Comparison of ENCODE assay signal across 9 cellular contexts in genomic region chr3:10164546-10165393, GRCh38. TPM values are rescaled to one million over a fixed set of nuclear protein-coding genes. Genes with fewer than 3 reads are reported as not detected.
DNase-seq lines count a peak whose midpoint lies in the region; ATAC-seq and TF ChIP-seq lines count a peak whose summit lies in the region.
"Had no signal": no experiment of that assay in that cellular context is flagged by ENCODE, and none has a peak within 500 bp of the region (broad histone marks: within the 10 kb centered on the region; RNA-seq: fewer than 3 reads in every experiment).

A gene with protein sequence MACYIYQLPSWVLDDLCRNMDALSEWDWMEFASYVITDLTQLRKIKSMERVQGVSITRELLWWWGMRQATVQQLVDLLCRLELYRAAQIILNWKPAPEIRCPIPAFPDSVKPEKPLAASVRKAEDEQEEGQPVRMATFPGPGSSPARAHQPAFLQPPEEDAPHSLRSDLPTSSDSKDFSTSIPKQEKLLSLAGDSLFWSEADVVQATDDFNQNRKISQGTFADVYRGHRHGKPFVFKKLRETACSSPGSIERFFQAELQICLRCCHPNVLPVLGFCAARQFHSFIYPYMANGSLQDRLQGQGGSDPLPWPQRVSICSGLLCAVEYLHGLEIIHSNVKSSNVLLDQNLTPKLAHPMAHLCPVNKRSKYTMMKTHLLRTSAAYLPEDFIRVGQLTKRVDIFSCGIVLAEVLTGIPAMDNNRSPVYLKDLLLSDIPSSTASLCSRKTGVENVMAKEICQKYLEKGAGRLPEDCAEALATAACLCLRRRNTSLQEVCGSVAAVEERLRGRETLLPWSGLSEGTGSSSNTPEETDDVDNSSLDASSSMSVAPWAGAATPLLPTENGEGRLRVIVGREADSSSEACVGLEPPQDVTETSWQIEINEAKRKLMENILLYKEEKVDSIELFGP (plus strand): TSS chr3:10164919. CDS start chr3:10164955, 36 bp downstream.

- intact Hi-C loops in activated T-helper 1 cell treated with anti-CD3 and anti-CD28 coated beads, Interleukin-12 subunit alpha, Interleukin-12 subunit beta, Interleukin-2, Interleukin-4 antibody, amounts not matched to agents 30 ng/mL and 10 ng/mL and 1 ng/mL, durations not matched to agents 14 hours and 24 hours and 36 hours (cut with micrococcal nuclease) = loop anchor here (1.0 to 2.0 kb wide), 5 partner anchors 23 to 78 kb away; partner anchors contain the start of gene VHL

- H3K9me3 Mint-ChIP-seq in activated T-helper 1 cell treated with anti-CD3 and anti-CD28 coated beads, Interleukin-12 subunit alpha, Interleukin-12 subunit beta, Interleukin-2, Interleukin-4 antibody, amounts not matched to agents 30 ng/mL and 10 ng/mL and 1 ng/mL, durations not matched to agents 14 hours and 24 hours and 36 hours = peaks cover 8% of the 10 kb centered on the region
- H3K9me3 Mint-ChIP-seq in naive B cell = peaks cover 0 to 7% (median 7%) of the 10 kb centered on the region in 7 donors

- peak within 1 kb of the TSS; percentile 100 for H3K9ac ChIP-seq in OCI-LY1 (ENCODE audit: low read length)
- H3K9ac ChIP-seq in fibroblast of lung (ENCODE audit: insufficient read depth, low read length) = peak within 1 kb of the TSS; percentile 83

- H3K9me3 ChIP-seq in OCI-LY1 (ENCODE audit: low read length) (no peaks in the 10 kb centered on the region), fibroblast of lung (ENCODE audit: control insufficient read depth, insufficient read depth, low read depth, low read length) (no peaks in the 10 kb centered on the region)

- no peaks in the 10 kb centered on the region for H3K27me3 ChIP-seq in OCI-LY1 (ENCODE audit: insufficient read depth, low read length)
- no peaks in the 10 kb centered on the region for H3K27me3 ChIP-seq in fibroblast of lung (ENCODE audit: control insufficient read depth, insufficient read depth, low read length)

- no peaks in the 10 kb centered on the region for H4K20me1 ChIP-seq in OCI-LY1 (ENCODE audit: insufficient read depth, low read length)
- H4K20me1 ChIP-seq in fibroblast of lung (ENCODE audit: control insufficient read depth, extremely low read depth, insufficient read depth, low read length) = no peaks in the 10 kb centered on the region

- H3K4me3 ChIP-seq in OCI-LY1 (ENCODE audit: low read depth, low read length, poor library complexity, severe bottlenecking) (peak within 1 kb of the TSS; percentile 100), fibroblast of lung (replicated peaks in 1 of 4; ENCODE audit: control extremely low read depth in 1 of 4, insufficient read depth in 1 of 4, low read depth in 3 of 4, low read length in 4 of 4) (peak within 1 kb of the TSS; percentile 65 to 96 (median 90))

- ATAC-seq in HG02798 (IDR thresholded peaks at IDR 0.05; ENCODE audit: poor library complexity, unreplicated experiment) (peak; percentile 78), naive B cell (ENCODE audit: low read depth in 2 of 2) (peak; percentile 84 to 87)

- H3F3A ChIP-seq in OCI-LY1 (ENCODE audit: insufficient read depth, low read length) = no peaks in the 10 kb centered on the region; the same call in 1 of the 2 replicates

- H3K36me3 Mint-ChIP-seq in activated T-helper 1 cell treated with anti-CD3 and anti-CD28 coated beads, Interleukin-12 subunit alpha, Interleukin-12 subunit beta, Interleukin-2, Interleukin-4 antibody, amounts not matched to agents 30 ng/mL and 10 ng/mL and 1 ng/mL, durations not matched to agents 14 hours and 24 hours and 36 hours (ENCODE audit: low read depth) = peaks cover 9% of the 10 kb centered on the region
- peaks cover 5 to 10% of the 10 kb centered on the region in 2 donors for H3K36me3 Mint-ChIP-seq in naive B cell

- peak within 1 kb of the TSS; percentile 44 for H3K27ac Mint-ChIP-seq in activated T-helper 1 cell treated with anti-CD3 and anti-CD28 coated beads, Interleukin-12 subunit alpha, Interleukin-12 subunit beta, Interleukin-2, Interleukin-4 antibody, amounts not matched to agents 30 ng/mL and 10 ng/mL and 1 ng/mL, durations not matched to agents 14 hours and 24 hours and 36 hours
- H3K27ac Mint-ChIP-seq in naive B cell = peak within 1 kb of the TSS; percentile 42 to 86 (median 76)

- peak within 1 kb of the TSS; percentile 82 for H3K4me3 Mint-ChIP-seq in activated T-helper 1 cell treated with anti-CD3 and anti-CD28 coated beads, Interleukin-12 subunit alpha, Interleukin-12 subunit beta, Interleukin-2, Interleukin-4 antibody, amounts not matched to agents 30 ng/mL and 10 ng/mL and 1 ng/mL, durations not matched to agents 14 hours and 24 hours and 36 hours
- H3K4me3 Mint-ChIP-seq in naive B cell = peak within 1 kb of the TSS; percentile 75 to 94 (median 91)

- peak within 1 kb of the TSS; percentile 95 for H3K27ac ChIP-seq in OCI-LY1 (ENCODE audit: low read depth, low read length, poor library complexity, severe bottlenecking)
- H3K27ac ChIP-seq in fibroblast of lung (ENCODE audit: insufficient read depth, low read length) = peak within 1 kb of the TSS; percentile 76

- H3K36me3 ChIP-seq in OCI-LY1 (ENCODE audit: insufficient read depth, low read length) = peaks cover 10% of the 10 kb centered on the region; the same call in 1 of the 2 replicates
- no peaks in the 10 kb centered on the region for H3K36me3 ChIP-seq in fibroblast of lung (ENCODE audit: control insufficient read depth, insufficient read depth, low read length)

- H3K79me2 ChIP-seq in OCI-LY1 (ENCODE audit: insufficient read depth, low read length) (peaks cover 7% of the 10 kb centered on the region; the same call in 1 of the 2 replicates), fibroblast of lung (ENCODE audit: control insufficient read depth, insufficient read depth, low read length) (no peaks in the 10 kb centered on the region)

- H3K4me2 ChIP-seq in OCI-LY1 (ENCODE audit: low read length) (peak within 1 kb of the TSS; percentile 96), fibroblast of lung (ENCODE audit: extremely low read depth, insufficient read depth, low read length) (peak within 1 kb of the TSS; percentile 90)

- DNase-seq in NCI-H1092 treated with DMSO at 0.1 percent for 48 hours (lab: John Stamatoyannopoulos, UW) (peak; percentile 7), NCI-H1092 (lab: John Stamatoyannopoulos, UW) (no peak), fibroblast of lung (ENCODE audit: low read depth in 2 of 2) (peak; percentile 43), naive B cell (peak; percentile 64)
- peak; percentile 51 for DNase-seq in activated T-helper 1 cell treated with anti-CD3 and anti-CD28 coated beads, Interleukin-12 subunit alpha, Interleukin-12 subunit beta, Interleukin-2, Interleukin-4 antibody, amounts not matched to agents 30 ng/mL and 10 ng/mL and 1 ng/mL, durations not matched to agents 14 hours and 24 hours and 36 hours (ENCODE audit: low spot score)
- DNase-seq in stimulated activated naive CD4-positive, alpha-beta T cell treated with Interleukin-2 at 50 U/mL for 16 hours (lab: John Stamatoyannopoulos, UW) = peak; percentile 60
- DNase-seq: DND-41 had no signal

- H3K4me1 Mint-ChIP-seq in activated T-helper 1 cell treated with anti-CD3 and anti-CD28 coated beads, Interleukin-12 subunit alpha, Interleukin-12 subunit beta, Interleukin-2, Interleukin-4 antibody, amounts not matched to agents 30 ng/mL and 10 ng/mL and 1 ng/mL, durations not matched to agents 14 hours and 24 hours and 36 hours (ENCODE audit: low read depth) = peaks cover 35% of the 10 kb centered on the region
- H3K4me1 Mint-ChIP-seq in naive B cell = peaks cover 13 to 59% (median 18%) of the 10 kb centered on the region in 3 donors

- H3K9me2 ChIP-seq in OCI-LY1 (ENCODE audit: low read depth, low read length) = no peaks in the 10 kb centered on the region

- no peaks in the 10 kb centered on the region for H3K27me3 Mint-ChIP-seq in activated T-helper 1 cell treated with anti-CD3 and anti-CD28 coated beads, Interleukin-12 subunit alpha, Interleukin-12 subunit beta, Interleukin-2, Interleukin-4 antibody, amounts not matched to agents 30 ng/mL and 10 ng/mL and 1 ng/mL, durations not matched to agents 14 hours and 24 hours and 36 hours (ENCODE audit: insufficient read depth)
- H3K27me3 Mint-ChIP-seq in naive B cell = no peaks in the 10 kb centered on the region

- peaks cover 48% of the 10 kb centered on the region for H3K4me1 ChIP-seq in OCI-LY1 (ENCODE audit: insufficient read depth, low read length, severe bottlenecking)
- H3K4me1 ChIP-seq in fibroblast of lung (ENCODE audit: control insufficient read depth, extremely low read depth, insufficient read depth, low read length) = no peaks in the 10 kb centered on the region

- peak within 1 kb of the TSS; percentile 86; the same call in 1 of the 2 replicates for H2AFZ ChIP-seq in OCI-LY1 (ENCODE audit: low read length)
- peak within 1 kb of the TSS; percentile 99 for H2AFZ ChIP-seq in fibroblast of lung (ENCODE audit: low read length)

- peak; percentile 58 for TF ChIP-seq CTCF in OCI-LY1 (IDR thresholded peaks at IDR 0.05; ENCODE audit: low read length)
- peak; percentile 41 to 57 for TF ChIP-seq CTCF in fibroblast of lung (conservative IDR thresholded peaks at IDR 0.05 in 1 of 2, IDR thresholded peaks at IDR 0.05 in 1 of 2; ENCODE audit: low read depth in 1 of 2, low read length in 2 of 2)

RNA-seq across cellular contexts. Expression of the gene that starts here (rescaled TPM):
- 8.1 and 8.6 TPM in 2 replicates for total RNA-seq in activated T-helper 1 cell treated with anti-CD3 and anti-CD28 coated beads, Interleukin-12 subunit alpha, Interleukin-12 subunit beta, Interleukin-2, Interleukin-4 antibody, amounts not matched to agents 30 ng/mL and 10 ng/mL and 1 ng/mL, durations not matched to agents 14 hours and 24 hours and 36 hours
- 4.4 and 6.6 TPM in 2 replicates for total RNA-seq in fibroblast of lung
- polyA plus RNA-seq in fibroblast of lung (1.5 and 3.6 TPM in 2 replicates), naive B cell (ENCODE audit: low read depth in 6 of 6) (10 to 100 TPM in 3 of 6 donors, 1 to 10 TPM in 3; 8.2 to 12.6 (median 10.1) TPM)
- polyA plus RNA-seq in fibroblast of lung (2012) = 0.64 and 1.7 TPM in 2 replicates
- 1.8 and 4.7 TPM in 2 replicates for polyA minus RNA-seq in fibroblast of lung (ENCODE audit: low replicate concordance)
